In genomic region chr16:85390511-85391174, GRCh38 we compare ENCODE assay signal across 1 cellular context.
TF ChIP-seq lines count a peak whose summit lies in the region.

No MANE protein-coding gene starts in this region.

TF ChIP-seq in K562, 482 proteins besides CTCF, POLR2A, EP300 and RAD21 (continued from another document and continues in another):
- TF ChIP-seq ZNF655 (CRISPR knock-in tag; IDR thresholded peaks at IDR 0.05), result no peak
- TF ChIP-seq AFF1 (IDR thresholded peaks at IDR 0.05; ENCODE audit: low read depth in 1 of 2, partially characterized antibody in 2 of 2), result no peak
- no peak for TF ChIP-seq ZNF12 (CRISPR knock-in tag; IDR thresholded peaks at IDR 0.05)
- no peak for TF ChIP-seq HEY1 (CRISPR knock-in tag; IDR thresholded peaks at IDR 0.05; ENCODE audit: borderline replicate concordance)
- 0 out of 2 replicates have a peak, but pooled peaks have one; percentile 32 for TF ChIP-seq LCOR (CRISPR knock-in tag; IDR thresholded peaks at IDR 0.05)
- TF ChIP-seq IRF9 (tag; IDR thresholded peaks at IDR 0.05), result no peak
- TF ChIP-seq IRF2 (CRISPR knock-in tag; IDR thresholded peaks at IDR 0.05), result no peak
- no peak for TF ChIP-seq DIDO1 (tag; IDR thresholded peaks at IDR 0.05; ENCODE audit: low read depth)
- no peak for TF ChIP-seq ZNF311 (CRISPR knock-in tag; IDR thresholded peaks at IDR 0.05)
- TF ChIP-seq ZNF280A (IDR thresholded peaks at IDR 0.05; ENCODE audit: low read depth, partially characterized antibody), result no peak
- TF ChIP-seq MYC (IDR thresholded peaks at IDR 0.05; ENCODE audit: low read depth, low read length), result peak; percentile 70
- no peak for TF ChIP-seq MYC (CRISPR knock-in tag; IDR thresholded peaks at IDR 0.05; ENCODE audit: borderline replicate concordance, low read depth)
- TF ChIP-seq EP400 (IDR thresholded peaks at IDR 0.05), result no peak
- 0 out of 2 replicates have a peak, but pooled peaks have one; percentile 14 for TF ChIP-seq CBFA2T2 (conservative IDR thresholded peaks at IDR 0.05)
- TF ChIP-seq SNIP1 (IDR thresholded peaks at IDR 0.05; ENCODE audit: low read depth), result no peak
- no peak for TF ChIP-seq ZNF282 (CRISPR knock-in tag; IDR thresholded peaks at IDR 0.05)
- TF ChIP-seq ZNF174 (CRISPR knock-in tag; IDR thresholded peaks at IDR 0.05), result no peak
- no peak for TF ChIP-seq ZNF445 (CRISPR knock-in tag; IDR thresholded peaks at IDR 0.05; ENCODE audit: low read depth)
- no peak for TF ChIP-seq FOXJ2 (tag; IDR thresholded peaks at IDR 0.05)
- TF ChIP-seq NFYB (IDR thresholded peaks at IDR 0.05; ENCODE audit: extremely low read depth, insufficient read length), result no peak
- TF ChIP-seq RERE (CRISPR knock-in tag; IDR thresholded peaks at IDR 0.05; ENCODE audit: borderline replicate concordance), result no peak
- TF ChIP-seq DDX20 (tag; IDR thresholded peaks at IDR 0.05; ENCODE audit: low read depth), result no peak
- TF ChIP-seq ZNF639 (CRISPR knock-in tag; conservative IDR thresholded peaks at IDR 0.05 in 1 of 2, IDR thresholded peaks at IDR 0.05 in 1 of 2), result peak in 1 of 2 experiments; percentile 40; a peak in 1 of 4 replicates
- TF ChIP-seq NFIX (CRISPR knock-in tag; IDR thresholded peaks at IDR 0.05; ENCODE audit: low read depth), result no peak
- no peak for TF ChIP-seq CREBBP (IDR thresholded peaks at IDR 0.05; ENCODE audit: low read depth, low read length)
- peak in 1 of 2 experiments; percentile 65; a peak in 2 of 4 replicates for TF ChIP-seq HDAC1 (IDR thresholded peaks at IDR 0.05)
- TF ChIP-seq KLF16 (IDR thresholded peaks at IDR 0.05), result no peak
- no peak for TF ChIP-seq KLF6 (CRISPR knock-in tag; IDR thresholded peaks at IDR 0.05; ENCODE audit: borderline replicate concordance)
- no peak for TF ChIP-seq KDM1A (IDR thresholded peaks at IDR 0.05)
- TF ChIP-seq SRSF7 (optimal IDR thresholded peaks at IDR 0.05; ENCODE audit: low read depth, low read length), result no peak
- TF ChIP-seq SAFB2 (IDR thresholded peaks at IDR 0.05; ENCODE audit: borderline replicate concordance, low read depth, low read length, severe bottlenecking), result no peak
- no peak for TF ChIP-seq ZNF780A (CRISPR knock-in tag; IDR thresholded peaks at IDR 0.05)
- TF ChIP-seq ZBTB40 (IDR thresholded peaks at IDR 0.05), result no peak
- TF ChIP-seq ZBTB40 (CRISPR knock-in tag; IDR thresholded peaks at IDR 0.05), result no peak
